In genomic region chr14:72476657-72477499, GRCh38 we compare ENCODE assay signal across 8 cellular contexts.
DNase-seq lines count a peak whose midpoint lies in the region; ATAC-seq, FAIRE-seq and TF ChIP-seq lines count a peak whose summit lies in the region.

No MANE protein-coding gene starts in this region.

- no peaks in the 10 kb centered on the region for H3K36me3 Mint-ChIP-seq in Calu3 (ENCODE audit: insufficient read depth, unreplicated experiment)

- peaks cover 0 to 17% of the 10 kb centered on the region in 2 donors for H3K4me1 ChIP-seq in gastrocnemius medialis

- H3K27me3 Mint-ChIP-seq in Calu3 (ENCODE audit: unreplicated experiment), result peaks cover 19% of the 10 kb centered on the region

- no peaks in the 10 kb centered on the region for H3K36me3 ChIP-seq in gastrocnemius medialis

- ATAC-seq in GM21390 (IDR thresholded peaks at IDR 0.05; ENCODE audit: unreplicated experiment), result peak; percentile 84
- peak; percentile 62 to 81 for ATAC-seq in gastrocnemius medialis

- intact Hi-C loops in Calu3 (cut with micrococcal nuclease; ENCODE audit: unreplicated experiment) (no loop called here), gastrocnemius medialis (cut with DNase I; ENCODE audit: low total_unique reads) (no loop called here)

- DNase-seq in Calu3, result peak; percentile 33
- peak; percentile 82 for DNase-seq in HTR-8/SVneo (ENCODE audit: insufficient read length, low spot score)
- DNase-seq in activated CD4-positive, alpha-beta T cell treated with anti-CD3 and anti-CD28 coated beads for 48 hours, result peak; percentile 70
- DNase-seq in epidermal melanocyte (ENCODE audit: insufficient read length, low spot score), result peak; percentile 37
- DNase-seq in gastrocnemius medialis, result peak in 1 of 2 donors; percentile 35
- DNase-seq in HEK293T (ENCODE audit: extremely low spot score), result no peak
- no peak for DNase-seq in NCI-H1694 (lab: John Stamatoyannopoulos, UW)

- no peak overlapping the region for H3K27ac ChIP-seq in gastrocnemius medialis

- FAIRE-seq in HTR-8/SVneo (lab: Jason Lieb, UNC), result peak; percentile 80

- H3K4me3 ChIP-seq in gastrocnemius medialis, result no peak overlapping the region

- H3K9me3 ChIP-seq in gastrocnemius medialis, result no peaks in the 10 kb centered on the region

- H3K9me3 Mint-ChIP-seq in Calu3 (ENCODE audit: low read depth, unreplicated experiment), result no peaks in the 10 kb centered on the region

- no peak overlapping the region for H3K27ac Mint-ChIP-seq in Calu3 (ENCODE audit: unreplicated experiment)

- POLR2A ChIA-PET in HEK293T (lab: Yijun Ruan, JAX), result no interaction called here

- peaks cover 21% of the 10 kb centered on the region for H3K4me1 Mint-ChIP-seq in Calu3 (ENCODE audit: low read depth, unreplicated experiment)

- BruUV-seq in Calu3 (replicated peaks; lab: Mats Ljungman, UMichigan), result no TSS peak

- no peak for TF ChIP-seq POLR2A in gastrocnemius medialis (IDR thresholded peaks at IDR 0.05)

- H3K4me3 Mint-ChIP-seq in Calu3 (ENCODE audit: low read depth, unreplicated experiment), result no peak overlapping the region

- in situ Hi-C loops in gastrocnemius medialis (cut with MboI; ENCODE audit: low sequenced_read_pairs in 4 of 4), result no loop called here

- no peaks in the 10 kb centered on the region for H3K27me3 ChIP-seq in gastrocnemius medialis

- CTCF ChIA-PET in Calu3 (lab: Charles Lee), result interaction anchor here (0.7 to 1.3 kb wide), 3 partner anchors 13 to 37 kb away, joined by 3 to 6 read pairs (median 4); no protein-coding TSS in a partner anchor
- CTCF ChIA-PET in HEK293T (lab: Yijun Ruan, JAX), result interaction anchor here (0.6 kb wide), 1 partner anchor 477 kb away, joined by 3 read pairs; no protein-coding TSS in a partner anchor

- TF ChIP-seq CTCF in Calu3 (IDR thresholded peaks at IDR 0.05; ENCODE audit: unreplicated experiment) (no peak), gastrocnemius medialis (IDR thresholded peaks at IDR 0.05 in 4 of 5, conservative IDR thresholded peaks at IDR 0.05 in 1 of 5) (no peak)

TF ChIP-seq in HEK293T, 16 proteins besides CTCF, POLR2A, EP300 and RAD21:
- no peak for TF ChIP-seq FOXK2 (IDR thresholded peaks at IDR 0.05)
- TF ChIP-seq TARDBP (IDR thresholded peaks at IDR 0.05), result no peak
- no peak for TF ChIP-seq SP1 (IDR thresholded peaks at IDR 0.05)
- TF ChIP-seq SUZ12 (IDR thresholded peaks at IDR 0.05), result no peak
- TF ChIP-seq FOXM1 (IDR thresholded peaks at IDR 0.05; ENCODE audit: borderline replicate concordance), result no peak
- no peak for TF ChIP-seq FOXA1 (IDR thresholded peaks at IDR 0.05)
- TF ChIP-seq ELF4 (IDR thresholded peaks at IDR 0.05), result no peak
- TF ChIP-seq ARNT (IDR thresholded peaks at IDR 0.05), result no peak
- no peak for TF ChIP-seq HDGF (IDR thresholded peaks at IDR 0.05; ENCODE audit: borderline replicate concordance)
- no peak for TF ChIP-seq LEF1 (IDR thresholded peaks at IDR 0.05; ENCODE audit: borderline replicate concordance)
- TF ChIP-seq CTBP1 (IDR thresholded peaks at IDR 0.05; ENCODE audit: borderline replicate concordance), result no peak
- no peak for TF ChIP-seq NFRKB (IDR thresholded peaks at IDR 0.05)
- no peak for TF ChIP-seq L3MBTL2 (conservative IDR thresholded peaks at IDR 0.05)
- TF ChIP-seq, protein P1, sequence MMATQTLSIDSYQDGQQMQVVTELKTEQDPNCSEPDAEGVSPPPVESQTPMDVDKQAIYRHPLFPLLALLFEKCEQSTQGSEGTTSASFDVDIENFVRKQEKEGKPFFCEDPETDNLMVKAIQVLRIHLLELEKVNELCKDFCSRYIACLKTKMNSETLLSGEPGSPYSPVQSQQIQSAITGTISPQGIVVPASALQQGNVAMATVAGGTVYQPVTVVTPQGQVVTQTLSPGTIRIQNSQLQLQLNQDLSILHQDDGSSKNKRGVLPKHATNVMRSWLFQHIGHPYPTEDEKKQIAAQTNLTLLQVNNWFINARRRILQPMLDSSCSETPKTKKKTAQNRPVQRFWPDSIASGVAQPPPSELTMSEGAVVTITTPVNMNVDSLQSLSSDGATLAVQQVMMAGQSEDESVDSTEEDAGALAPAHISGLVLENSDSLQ (IDR thresholded peaks at IDR 0.05), result no peak
- no peak for TF ChIP-seq ZNF384 (IDR thresholded peaks at IDR 0.05)
- TF ChIP-seq BHLHE40 (IDR thresholded peaks at IDR 0.05; ENCODE audit: borderline replicate concordance), result no peak

Comparison
In these comparisons a context has a peak if more than half of its experiments do, and no peak if none do; other contexts are left out.
1. DNase-seq: peak in Calu3 (single experiment), HTR-8/SVneo (single experiment), activated CD4-positive, alpha-beta T cell treated with anti-CD3 and anti-CD28 coated beads for 48 hours (single experiment) and epidermal melanocyte (single experiment); none in HEK293T (single experiment) and NCI-H1694 (single experiment).